8 cellular contexts compared by ENCODE assay signal in the genomic region with DNA sequence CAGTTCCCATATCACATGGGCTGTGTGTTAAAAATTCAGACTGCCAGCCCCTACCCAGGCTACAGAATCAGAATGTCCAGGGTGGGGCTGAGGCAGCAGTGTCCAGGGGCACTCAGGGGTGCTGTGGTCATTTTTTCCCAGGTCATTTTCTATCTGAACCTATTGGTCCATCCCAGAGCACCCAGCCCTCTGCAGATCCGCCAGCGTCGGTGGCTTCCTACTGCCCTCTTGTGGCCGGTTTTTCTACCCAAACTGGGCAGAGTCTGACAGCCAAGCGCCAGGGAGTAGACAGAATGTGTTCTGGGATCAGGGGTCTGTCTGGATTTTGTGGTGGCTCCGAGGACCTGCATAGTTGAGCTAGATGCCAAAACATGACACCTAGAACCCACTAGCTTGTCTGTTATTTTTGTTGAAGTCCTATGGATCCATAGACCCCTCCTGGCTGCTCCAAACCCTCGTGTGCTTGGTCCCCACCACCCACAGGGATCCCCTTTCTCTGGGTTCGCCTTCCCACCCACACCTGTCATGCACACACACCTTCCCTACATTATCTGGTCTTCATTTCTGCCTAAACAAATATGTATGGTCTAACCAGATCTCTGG. TPM values are rescaled to one million over a fixed set of nuclear protein-coding genes. Genes with fewer than 3 reads are reported as not detected.
DNase-seq lines count a peak whose midpoint lies in the region; ATAC-seq and TF ChIP-seq lines count a peak whose summit lies in the region.

No MANE protein-coding gene starts in this region.

- DNase-seq in Caco-2 (peak; percentile 80 to 84), HEK293T (ENCODE audit: extremely low spot score) (peak; percentile 81), NCI-H446 treated with DMSO at 0.1 percent for 48 hours (lab: John Stamatoyannopoulos, UW) (peak; percentile 6), dedifferentiated amniotic fluid mesenchymal stem cell (ENCODE audit: extremely low spot score) (peak; percentile 80), lower lobe of right lung (peak; percentile 83)
- DNase-seq in activated CD4-positive, alpha-beta T cell treated with anti-CD3 and anti-CD28 coated beads, Interleukin-2, amount 10 ng/mL, durations not matched to agents 24 days and 14 days, result peak; percentile 88
- peak; percentile 38 for DNase-seq in stimulated activated CD8-positive, alpha-beta memory T cell treated with anti-CD3 and anti-CD28 coated beads, Interleukin-12 subunit alpha, Interleukin-12 subunit beta, amount 100 ng/mL, for 1 hour (ENCODE audit: low read depth)

- POLR2A ChIA-PET in Caco-2 (lab: Charles Lee) (no interaction called here), HEK293T (lab: Yijun Ruan, JAX) (no interaction called here)

- H3K4me1 Mint-ChIP-seq in Caco-2 (ENCODE audit: low read depth, unreplicated experiment), result peaks cover 6% of the 10 kb centered on the region
- peaks cover 15% of the 10 kb centered on the region for H3K4me1 Mint-ChIP-seq in activated CD4-positive, alpha-beta T cell treated with anti-CD3 and anti-CD28 coated beads, Interleukin-2, amount 10 ng/mL, durations not matched to agents 24 days and 14 days

- no peak for TF ChIP-seq POLR2A in GM18505 (IDR thresholded peaks at IDR 0.05; ENCODE audit: borderline replicate concordance, extremely low read depth, insufficient read depth, insufficient read length)

- H3K4me1 ChIP-seq in Caco-2, result no peaks in the 10 kb centered on the region
- H3K4me1 ChIP-seq in lower lobe of right lung, result peaks cover 49% of the 10 kb centered on the region

- BruUV-seq in Caco-2 (replicated peaks; lab: Mats Ljungman, UMichigan), result no TSS peak

- no peaks in the 10 kb centered on the region for H3K9me3 ChIP-seq in Caco-2
- no peaks in the 10 kb centered on the region for H3K9me3 ChIP-seq in lower lobe of right lung

- H3K27me3 ChIP-seq in Caco-2 (replicated peaks; ENCODE audit: control insufficient read depth, insufficient read depth, low read length) (no peaks in the 10 kb centered on the region), lower lobe of right lung (ENCODE audit: low read depth) (no peaks in the 10 kb centered on the region)

- no peak overlapping the region for H3K4me3 Mint-ChIP-seq in Caco-2 (ENCODE audit: unreplicated experiment)
- no peak overlapping the region for H3K4me3 Mint-ChIP-seq in activated CD4-positive, alpha-beta T cell treated with anti-CD3 and anti-CD28 coated beads, Interleukin-2, amount 10 ng/mL, durations not matched to agents 24 days and 14 days

- no peaks in the 10 kb centered on the region for H3K27me3 Mint-ChIP-seq in Caco-2 (ENCODE audit: insufficient read depth, unreplicated experiment)
- peaks cover 29% of the 10 kb centered on the region for H3K27me3 Mint-ChIP-seq in activated CD4-positive, alpha-beta T cell treated with anti-CD3 and anti-CD28 coated beads, Interleukin-2, amount 10 ng/mL, durations not matched to agents 24 days and 14 days

- no peaks in the 10 kb centered on the region for H3K9me3 Mint-ChIP-seq in Caco-2 (ENCODE audit: unreplicated experiment)
- no peaks in the 10 kb centered on the region for H3K9me3 Mint-ChIP-seq in activated CD4-positive, alpha-beta T cell treated with anti-CD3 and anti-CD28 coated beads, Interleukin-2, amount 10 ng/mL, durations not matched to agents 24 days and 14 days

- no peak overlapping the region for H3K27ac Mint-ChIP-seq in Caco-2 (ENCODE audit: unreplicated experiment)
- H3K27ac Mint-ChIP-seq in activated CD4-positive, alpha-beta T cell treated with anti-CD3 and anti-CD28 coated beads, Interleukin-2, amount 10 ng/mL, durations not matched to agents 24 days and 14 days, result no peak overlapping the region

- H3K4me3 ChIP-seq in Caco-2 (ENCODE audit: low read depth, low read length) (no peak overlapping the region), lower lobe of right lung (no peak overlapping the region)

- CTCF ChIA-PET in Caco-2 (lab: Charles Lee) (no interaction called here), HEK293T (lab: Yijun Ruan, JAX) (interaction anchor here (0.5 to 2.0 kb wide), 7 partner anchors 10 to 400 kb away, joined by 3 to 7 read pairs (median 4); no protein-coding TSS in a partner anchor)

- ATAC-seq in lower lobe of right lung (peak; percentile 84 to 86), GM18505 (IDR thresholded peaks at IDR 0.05; ENCODE audit: unreplicated experiment) (no peak)

- H3K36me3 ChIP-seq in Caco-2 (ENCODE audit: control insufficient read depth, insufficient read depth, low read length) (no peaks in the 10 kb centered on the region), lower lobe of right lung (no peaks in the 10 kb centered on the region)

- no peaks in the 10 kb centered on the region for H3K36me3 Mint-ChIP-seq in Caco-2 (ENCODE audit: insufficient read depth, unreplicated experiment)
- no peaks in the 10 kb centered on the region for H3K36me3 Mint-ChIP-seq in activated CD4-positive, alpha-beta T cell treated with anti-CD3 and anti-CD28 coated beads, Interleukin-2, amount 10 ng/mL, durations not matched to agents 24 days and 14 days (ENCODE audit: low read depth)

- H3K27ac ChIP-seq in lower lobe of right lung, result no peak overlapping the region

- peak; percentile 80 to 81 for TF ChIP-seq CTCF in Caco-2 (IDR thresholded peaks at IDR 0.05; ENCODE audit: insufficient read depth in 1 of 2, low read depth in 1 of 2, low read length in 1 of 2, severe bottlenecking in 1 of 2, unreplicated experiment in 1 of 2)
- TF ChIP-seq CTCF in lower lobe of right lung (IDR thresholded peaks at IDR 0.05), result peak; percentile 85

- intact Hi-C loops in Caco-2 (cut with micrococcal nuclease; ENCODE audit: unreplicated experiment) (loop anchor here (1.0 to 10.0 kb wide), 3 partner anchors 224 to 495 kb away; no protein-coding TSS in a partner anchor), lower lobe of right lung (cut with DNase I) (no loop called here)
- intact Hi-C loops in activated CD4-positive, alpha-beta T cell treated with anti-CD3 and anti-CD28 coated beads, Interleukin-2, amount 10 ng/mL, durations not matched to agents 24 days and 14 days (cut with micrococcal nuclease), result loop anchor here (1.0 to 2.0 kb wide), 2 partner anchors 384 to 495 kb away; no protein-coding TSS in a partner anchor

TF ChIP-seq in HEK293T, 16 proteins besides CTCF, POLR2A, EP300 and RAD21:
- no peak for TF ChIP-seq BHLHE40 (IDR thresholded peaks at IDR 0.05; ENCODE audit: borderline replicate concordance)
- TF ChIP-seq ZNF384 (IDR thresholded peaks at IDR 0.05), result no peak
- TF ChIP-seq CTBP1 (IDR thresholded peaks at IDR 0.05; ENCODE audit: borderline replicate concordance), result no peak
- TF ChIP-seq HDGF (IDR thresholded peaks at IDR 0.05; ENCODE audit: borderline replicate concordance), result no peak
- TF ChIP-seq PKNOX1 (IDR thresholded peaks at IDR 0.05), result no peak
- no peak for TF ChIP-seq ELF4 (IDR thresholded peaks at IDR 0.05)
- TF ChIP-seq LEF1 (IDR thresholded peaks at IDR 0.05; ENCODE audit: borderline replicate concordance), result no peak
- no peak for TF ChIP-seq ARNT (IDR thresholded peaks at IDR 0.05)
- no peak for TF ChIP-seq FOXM1 (IDR thresholded peaks at IDR 0.05; ENCODE audit: borderline replicate concordance)
- no peak for TF ChIP-seq FOXK2 (IDR thresholded peaks at IDR 0.05)
- TF ChIP-seq NFRKB (IDR thresholded peaks at IDR 0.05), result no peak
- no peak for TF ChIP-seq FOXA1 (IDR thresholded peaks at IDR 0.05)
- TF ChIP-seq SP1 (IDR thresholded peaks at IDR 0.05), result no peak
- TF ChIP-seq L3MBTL2 (conservative IDR thresholded peaks at IDR 0.05), result no peak
- TF ChIP-seq SUZ12 (IDR thresholded peaks at IDR 0.05), result no peak
- no peak for TF ChIP-seq TARDBP (IDR thresholded peaks at IDR 0.05)

RNA-seq across cellular contexts. Expression of gene RMDN2, which starts 34.1 kb away (rescaled TPM):
- total RNA-seq in Caco-2 (2022) (4.3 and 4.4 TPM in 2 replicates), lower lobe of right lung (21.9 TPM)
- 1.2 and 1.7 TPM in 2 replicates for total RNA-seq in activated CD4-positive, alpha-beta T cell treated with anti-CD3 and anti-CD28 coated beads, Interleukin-2, amount 10 ng/mL, durations not matched to agents 24 days and 14 days

Comparison
In these comparisons a context has a peak if more than half of its experiments do, and no peak if none do; other contexts are left out.
1. DNase-seq: peak in every context shown above with its lines; median percentile 88 in activated CD4-positive, alpha-beta T cell treated with anti-CD3 and anti-CD28 coated beads, Interleukin-2, amount 10 ng/mL, durations not matched to agents 24 days and 14 days; 83 in lower lobe of right lung; 82 in Caco-2; 81 in HEK293T; 80 in dedifferentiated amniotic fluid mesenchymal stem cell; 38 in stimulated activated CD8-positive, alpha-beta memory T cell treated with anti-CD3 and anti-CD28 coated beads, Interleukin-12 subunit alpha, Interleukin-12 subunit beta, amount 100 ng/mL, for 1 hour; 6 in NCI-H446 treated with DMSO at 0.1 percent for 48 hours.